Comparison of ENCODE assay signal across 9 cellular contexts in genomic region chr4:152460488-152460887, GRCh38.
DNase-seq lines count a peak whose midpoint lies in the region; ATAC-seq and TF ChIP-seq lines count a peak whose summit lies in the region.
"Had no signal": no experiment of that assay in that cellular context is flagged by ENCODE, and none has a peak within 500 bp of the region (broad histone marks: within the 10 kb centered on the region; RNA-seq: fewer than 3 reads in every experiment).

No MANE protein-coding gene starts in this region.

- intact Hi-C loops in Panc1 (cut with micrococcal nuclease; ENCODE audit: unreplicated experiment): no loop called here

- CTCF ChIA-PET in Panc1 (lab: Charles Lee): no interaction called here

- DNase-seq in GM20000 (ENCODE audit: low spot score): peak; percentile 16
- DNase-seq in Panc1 (ENCODE audit: low read depth, low spot score): no peak
- DNase-seq in foreskin melanocyte: peak; percentile 64
- DNase-seq in WERI-Rb-1: no peak
- DNase-seq in putamen (ENCODE audit: low spot score): no peak
- DNase-seq in dermis blood vessel endothelial cell: no peak
- DNase-seq: activated naive CD4-positive, alpha-beta T cell treated with Interleukin-2 at 50 U/mL for 16 hours had no signal

- peaks cover 72% of the 10 kb centered on the region for H3K4me1 ChIP-seq in BLaER1
- no peaks in the 10 kb centered on the region for H3K4me1 ChIP-seq in Panc1 (ENCODE audit: control insufficient read depth, insufficient read depth, low read length)

- peak overlapping the region; percentile 23; the same call in 1 of the 2 replicates for H3K9ac ChIP-seq in BLaER1

- H3K27ac ChIP-seq in BLaER1 (peak overlapping the region; percentile 81), Panc1 (ENCODE audit: low read length) (no peak overlapping the region), WERI-Rb-1 (no peak overlapping the region)

- no peaks in the 10 kb centered on the region for H3K27me3 ChIP-seq in BLaER1
- no peaks in the 10 kb centered on the region for H3K27me3 ChIP-seq in Panc1 (ENCODE audit: control insufficient read depth, insufficient read depth, low read length)
- H3K27me3 ChIP-seq in WERI-Rb-1 (ENCODE audit: insufficient read depth, low read depth, severe bottlenecking): no peaks in the 10 kb centered on the region

- H3K36me3 ChIP-seq in BLaER1: no peaks in the 10 kb centered on the region
- no peaks in the 10 kb centered on the region for H3K36me3 ChIP-seq in Panc1 (ENCODE audit: control insufficient read depth, insufficient read depth, low read length)
- H3K36me3 ChIP-seq in WERI-Rb-1: no peaks in the 10 kb centered on the region

- in situ Hi-C loops in Panc1 (cut with HindIII; ENCODE audit: low pct_unique_long_range_greater_than_20kb, low sequenced_read_pairs): no loop called here

- peaks cover 18% of the 10 kb centered on the region for H4K20me1 ChIP-seq in BLaER1

- H3K9me3 ChIP-seq in BLaER1: no peaks in the 10 kb centered on the region
- no peaks in the 10 kb centered on the region for H3K9me3 ChIP-seq in Panc1 (ENCODE audit: control insufficient read depth, insufficient read depth, low read depth, low read length)
- H3K9me3 ChIP-seq in WERI-Rb-1 (ENCODE audit: severe bottlenecking): no peaks in the 10 kb centered on the region

- TF ChIP-seq CTCF in GM20000 (IDR thresholded peaks at IDR 0.05; ENCODE audit: extremely low read depth, missing control alignments): no peak
- peak; percentile 3; the same call in 1 of the 2 replicates for TF ChIP-seq CTCF in Panc1 (IDR thresholded peaks at IDR 0.05)
- no peak for TF ChIP-seq CTCF in WERI-Rb-1 (IDR thresholded peaks at IDR 0.05; ENCODE audit: low read depth, low read length)

- no peak for ATAC-seq in Panc1
- no peak for ATAC-seq in GM21360 (IDR thresholded peaks at IDR 0.05; ENCODE audit: unreplicated experiment)

- H3K4me2 ChIP-seq in BLaER1: peak overlapping the region; percentile 69

- BruUV-seq in Panc1 (replicated peaks; lab: Mats Ljungman, UMichigan): no TSS peak

- 0 out of 2 replicates have a peak overlapping the region, but pooled peaks have one; percentile 12 for H3K4me3 ChIP-seq in BLaER1
- no peak overlapping the region for H3K4me3 ChIP-seq in Panc1 (ENCODE audit: low read depth in 2 of 2, low read length in 2 of 2)
- H3K4me3 ChIP-seq in WERI-Rb-1 (ENCODE audit: low read depth, low read length): no peak overlapping the region

- POLR2A ChIA-PET in Panc1 (lab: Charles Lee): interaction anchor here (0.6 kb wide), 1 partner anchor 9 kb away, joined by 3 read pairs; no protein-coding TSS in a partner anchor

Comparison
In these comparisons a context has a peak if more than half of its experiments do, and no peak if none do; other contexts are left out.
1. DNase-seq: peak in GM20000 (single experiment) and foreskin melanocyte (single experiment); none in Panc1 (single experiment), WERI-Rb-1 (single experiment), putamen (single experiment) and dermis blood vessel endothelial cell (single experiment).